1 cellular context compared by ENCODE assay signal in the genomic region with DNA sequence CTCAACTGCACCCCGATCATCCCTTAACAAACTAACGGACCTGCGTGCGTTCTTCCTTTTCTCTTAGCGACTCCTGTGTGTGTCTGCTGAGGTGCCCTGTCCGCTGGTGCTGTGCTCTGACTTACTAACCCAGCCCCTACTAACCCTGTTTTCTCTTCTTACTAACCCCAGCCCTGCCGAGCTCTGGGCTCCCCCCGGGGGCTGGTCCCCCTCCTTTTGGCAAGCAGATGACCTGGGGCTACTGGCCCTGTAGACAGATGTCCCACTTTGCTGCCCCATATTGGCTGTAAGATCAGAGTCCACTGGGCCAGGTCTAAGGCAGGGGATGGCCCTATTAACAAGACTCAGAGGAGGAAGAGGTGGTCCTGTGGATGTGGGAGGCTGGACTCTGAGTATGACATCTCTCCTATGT.
TF ChIP-seq lines count a peak whose summit lies in the region.

No MANE protein-coding gene starts in this region.

TF ChIP-seq in endothelial cell of umbilical vein, 7 proteins besides CTCF, POLR2A, EP300 and RAD21:
- TF ChIP-seq MYC (IDR thresholded peaks at IDR 0.05; ENCODE audit: low read depth, low read length) = no peak
